8 cellular contexts compared by ENCODE assay signal in the genomic region with DNA sequence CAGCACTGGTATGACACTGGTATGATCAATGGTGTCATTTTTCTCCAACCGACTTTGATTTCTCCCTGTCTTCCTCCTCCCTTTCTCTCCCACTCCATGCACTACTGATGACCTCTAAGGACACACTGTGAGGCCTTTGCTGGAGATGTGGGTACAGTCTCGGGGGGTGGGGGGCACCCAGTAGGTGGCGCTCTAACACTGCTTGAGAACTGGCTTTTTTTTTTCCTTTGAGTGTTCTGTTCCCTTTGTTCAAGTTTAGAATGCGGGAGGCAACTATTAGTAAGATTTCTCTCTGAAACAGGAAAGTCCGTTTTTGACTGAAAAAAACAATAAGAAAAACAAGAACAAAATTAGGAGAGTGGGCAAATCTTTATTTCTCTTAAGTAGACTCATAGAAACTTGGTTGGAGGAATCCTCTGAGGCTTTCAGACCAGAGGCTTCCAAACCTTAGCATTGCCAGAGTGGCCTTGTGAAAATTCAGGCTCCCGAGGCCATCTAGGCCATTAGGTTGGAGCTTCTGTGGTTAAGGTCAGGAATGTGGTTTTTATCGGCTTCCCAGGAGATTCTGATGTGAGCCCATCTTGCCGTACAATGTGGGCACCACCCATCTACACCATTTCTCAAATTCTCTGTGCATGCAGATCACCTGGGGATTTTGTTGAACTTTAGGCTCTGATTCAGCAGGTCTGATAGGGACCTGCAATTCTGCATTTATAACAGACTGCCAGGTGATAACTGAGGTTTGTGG. TPM values are rescaled to one million over a fixed set of nuclear protein-coding genes. Genes with fewer than 3 reads are reported as not detected.
DNase-seq lines count a peak whose midpoint lies in the region; ATAC-seq, FAIRE-seq and TF ChIP-seq lines count a peak whose summit lies in the region.

No MANE protein-coding gene starts in this region.

- peaks cover 7% of the 10 kb centered on the region; the same call in 1 of the 3 replicates for H3K79me2 ChIP-seq in K562 (ENCODE audit: control insufficient read depth, insufficient read depth, low read length)

- H3K9me3 ChIP-seq in Panc1 (ENCODE audit: control insufficient read depth, insufficient read depth, low read depth, low read length) (no peaks in the 10 kb centered on the region), K562 (replicated peaks; ENCODE audit: control insufficient read depth, insufficient read depth, low read depth, low read length) (no peaks in the 10 kb centered on the region), right lobe of liver (no peaks in the 10 kb centered on the region)

- FAIRE-seq in K562 (lab: Jason Lieb, UNC), result peak; percentile 54

- H3K36me3 ChIP-seq in Panc1 (ENCODE audit: control insufficient read depth, insufficient read depth, low read length), result no peaks in the 10 kb centered on the region
- no peaks in the 10 kb centered on the region for H3K36me3 ChIP-seq in K562 (ENCODE audit: control insufficient read depth, insufficient read depth, low read length)
- no peaks in the 10 kb centered on the region for H3K36me3 ChIP-seq in right lobe of liver

- peaks cover 2% of the 10 kb centered on the region for H3K36me3 Mint-ChIP-seq in activated CD8-positive, alpha-beta memory T cell treated with anti-CD3 and anti-CD28 coated beads, Interleukin-2, amount 10 ng/mL, durations not matched to agents 7 days and 5 days

- peak; percentile 57 for ATAC-seq in activated CD8-positive, alpha-beta memory T cell treated with anti-CD3 and anti-CD28 coated beads, Interleukin-2, amount 10 ng/mL, durations not matched to agents 7 days and 5 days
- ATAC-seq in HG02759 (IDR thresholded peaks at IDR 0.05; ENCODE audit: unreplicated experiment), result peak; percentile 70
- peak; percentile 78 for ATAC-seq in Panc1
- peak; percentile 96 for ATAC-seq in K562
- ATAC-seq in right lobe of liver, result peak; percentile 65 to 76 (median 68)

- H3K27me3 ChIP-seq in Panc1 (ENCODE audit: control insufficient read depth, insufficient read depth, low read length) (no peaks in the 10 kb centered on the region), K562 (ENCODE audit: control insufficient read depth in 2 of 2, insufficient read depth in 2 of 2, low read length in 2 of 2) (no peaks in the 10 kb centered on the region), right lobe of liver (no peaks in the 10 kb centered on the region)

- H3K27ac Mint-ChIP-seq in activated CD8-positive, alpha-beta memory T cell treated with anti-CD3 and anti-CD28 coated beads, Interleukin-2, amount 10 ng/mL, durations not matched to agents 7 days and 5 days, result no peak overlapping the region

- POLR2A ChIA-PET in Panc1 (lab: Charles Lee), result no interaction called here
- POLR2A ChIA-PET in K562 (lab: Yijun Ruan, JAX), result no interaction called here

- 29% methylated on average over 7 of the region's 8 CpGs for WGBS in K562 (ENCODE audit: insufficient coverage, low coverage, missing lambda C conversion rate)
- 70% methylated on average over 7 of the region's 8 CpGs for WGBS in right lobe of liver (ENCODE audit: insufficient coverage, low coverage, low lambda C conversion rate, missing lambda C conversion rate)

- TF ChIP-seq RAD21 in K562 (CRISPR knock-in tag; conservative IDR thresholded peaks at IDR 0.05 in 1 of 2, IDR thresholded peaks at IDR 0.05 in 1 of 2), result peak; percentile 50 to 60; a peak in 3 of 4 replicates

- BruUV-seq in Panc1 (replicated peaks; lab: Mats Ljungman, UMichigan) (no TSS peak), K562 (replicated peaks; lab: Mats Ljungman, UMichigan) (no TSS peak)

- H3K9me3 Mint-ChIP-seq in activated CD8-positive, alpha-beta memory T cell treated with anti-CD3 and anti-CD28 coated beads, Interleukin-2, amount 10 ng/mL, durations not matched to agents 7 days and 5 days (ENCODE audit: low read depth), result no peaks in the 10 kb centered on the region

- peak; percentile 48 for DNase-seq in activated CD8-positive, alpha-beta memory T cell treated with anti-CD3 and anti-CD28 coated beads, Interleukin-2, amount 10 ng/mL, durations not matched to agents 7 days and 5 days
- no peak for DNase-seq in activated CD8-positive, alpha-beta memory T cell treated with anti-CD3 and anti-CD28 coated beads for 24 hours
- DNase-seq in Panc1 (ENCODE audit: low read depth, low spot score), result peak; percentile 8
- DNase-seq in K562 (ENCODE audit: extremely low read depth in 1 of 4, low spot score in 3 of 4), result peak; percentile 75 to 84 (median 82)
- DNase-seq in right lobe of liver, result no peak
- no peak for DNase-seq in mesenteric fat pad (ENCODE audit: low spot score)
- no peak for DNase-seq in kidney glomerular epithelial cell (lab: John Stamatoyannopoulos, UW)

- no peaks in the 10 kb centered on the region for H3K4me1 Mint-ChIP-seq in activated CD8-positive, alpha-beta memory T cell treated with anti-CD3 and anti-CD28 coated beads, Interleukin-2, amount 10 ng/mL, durations not matched to agents 7 days and 5 days

- H3K4me3 ChIP-seq in Panc1 (ENCODE audit: low read depth in 2 of 2, low read length in 2 of 2), result no peak overlapping the region
- H3K4me3 ChIP-seq in K562, result no peak overlapping the region
- no peak overlapping the region for H3K4me3 ChIP-seq in right lobe of liver

- in situ Hi-C loops in Panc1 (cut with HindIII; ENCODE audit: low pct_unique_long_range_greater_than_20kb, low sequenced_read_pairs), result no loop called here
- in situ Hi-C loops in K562 (cut with MboI), result loop anchor here (10.0 kb wide), 1 partner anchor 323 kb away; a partner anchor contains a TSS

- no peaks in the 10 kb centered on the region for H3K9me1 ChIP-seq in K562 (ENCODE audit: control insufficient read depth, insufficient read depth, low read length)

- TF ChIP-seq POLR2A in K562 (conservative IDR thresholded peaks at IDR 0.05) (no peak), right lobe of liver (IDR thresholded peaks at IDR 0.05) (no peak)

- no peak overlapping the region for H3K4me2 ChIP-seq in K562 (ENCODE audit: insufficient read depth, low read length)

- TF ChIP-seq CTCF in Panc1 (IDR thresholded peaks at IDR 0.05) (peak; percentile 95), K562 (IDR thresholded peaks at IDR 0.05 in 2 of 3, conservative IDR thresholded peaks at IDR 0.05 in 1 of 3; ENCODE audit: insufficient read depth in 2 of 3, low read depth in 1 of 3, low read length in 3 of 3) (peak; percentile 77 to 91 (median 79)), right lobe of liver (IDR thresholded peaks at IDR 0.05) (peak; percentile 20 to 66 (median 52))

- peaks cover 6% of the 10 kb centered on the region; the same call in 1 of the 2 replicates for H4K20me1 ChIP-seq in K562 (replicated peaks; ENCODE audit: control insufficient read depth, insufficient read depth, low read length)

- H3K27me3 Mint-ChIP-seq in activated CD8-positive, alpha-beta memory T cell treated with anti-CD3 and anti-CD28 coated beads, Interleukin-2, amount 10 ng/mL, durations not matched to agents 7 days and 5 days, result no peaks in the 10 kb centered on the region

- H3K4me1 ChIP-seq in Panc1 (ENCODE audit: control insufficient read depth, insufficient read depth, low read length) (no peaks in the 10 kb centered on the region), K562 (replicated peaks in 1 of 2; ENCODE audit: control insufficient read depth in 2 of 2, insufficient read depth in 2 of 2, low read length in 2 of 2) (no peaks in the 10 kb centered on the region; a peak in 1 of 5 replicates), right lobe of liver (no peaks in the 10 kb centered on the region)

- no peak overlapping the region for H3K27ac ChIP-seq in Panc1 (ENCODE audit: low read length)
- no peak overlapping the region for H3K27ac ChIP-seq in K562 (ENCODE audit: extremely low read depth, low read depth, low read length)
- H3K27ac ChIP-seq in right lobe of liver, result no peak overlapping the region

- intact Hi-C loops in Panc1 (cut with micrococcal nuclease; ENCODE audit: unreplicated experiment), result loop anchor here (5.0 to 10.0 kb wide), 2 partner anchors 277 to 330 kb away; no protein-coding TSS in a partner anchor
- intact Hi-C loops in K562 (cut with micrococcal nuclease), result loop anchor here (1.0 to 10.0 kb wide), 4 partner anchors 153 to 333 kb away; a partner anchor contains a TSS
- intact Hi-C loops in right lobe of liver (cut with DNase I), result no loop called here

- TF ChIP-seq EP300 in K562 (IDR thresholded peaks at IDR 0.05; ENCODE audit: low read length), result no peak

- H2AFZ ChIP-seq in K562 (ENCODE audit: low read depth, low read length), result no peak overlapping the region

- no peak overlapping the region for H3K9ac ChIP-seq in K562 (ENCODE audit: insufficient read depth in 1 of 2, low read depth in 2 of 2, low read length in 2 of 2)

- CTCF ChIA-PET in activated CD8-positive, alpha-beta memory T cell treated with anti-CD3 and anti-CD28 coated beads, Interleukin-2, amount 10 ng/mL, durations not matched to agents 7 days and 5 days (lab: Charles Lee), result interaction anchor here (0.9 to 1.5 kb wide), 4 partner anchors 7 to 332 kb away, joined by 3 to 4 read pairs (median 4); no protein-coding TSS in a partner anchor
- CTCF ChIA-PET in Panc1 (lab: Charles Lee) (no interaction called here), K562 (lab: Yijun Ruan, JAX; ENCODE audit: low intra/inter-chr PET ratio) (interaction anchor here (0.6 to 1.6 kb wide), 4 partner anchors 86 to 335 kb away, joined by 3 to 5 read pairs (median 4); no protein-coding TSS in a partner anchor)

- no peak overlapping the region for H3K4me3 Mint-ChIP-seq in activated CD8-positive, alpha-beta memory T cell treated with anti-CD3 and anti-CD28 coated beads, Interleukin-2, amount 10 ng/mL, durations not matched to agents 7 days and 5 days

RNA-seq across cellular contexts. Expression of a gene that starts 43.2 kb away (rescaled TPM):
- 10 to 100 TPM in 1 of 2 experiments, 1 to 10 TPM in 1; 9.4 to 13.0 TPM for total RNA-seq in activated CD8-positive, alpha-beta memory T cell treated with anti-CD3 and anti-CD28 coated beads, Interleukin-2, amount 10 ng/mL, durations not matched to agents 7 days and 5 days
- total RNA-seq in Panc1 (2021; ENCODE audit: unreplicated experiment), result 59.3 TPM
- 29.5 TPM for polyA plus RNA-seq in Panc1 (2012; ENCODE audit: insufficient read length)
- total RNA-seq in K562 (2011; cell fraction: chromatin; rRNA removed; ENCODE audit: low replicate concordance), result 13.4 and 15.1 TPM in 2 replicates
- total RNA-seq in K562 (2011; cell fraction: nucleolus; rRNA removed), result 15.2 and 16.2 TPM in 2 replicates
- 14.7 and 17.5 TPM in 2 replicates for total RNA-seq in K562 (2011; cell fraction: nucleoplasm; rRNA removed)
- 10.4 and 12.8 TPM in 2 replicates for total RNA-seq in K562 (2014; rRNA removed)
- 13.9 and 15.2 TPM in 2 replicates for total RNA-seq in K562 (2014; rRNA removed; fragmentation: Illumina TruSeq; extraction: Trizol)
- 14.4 and 14.8 TPM in 2 replicates for total RNA-seq in K562 (2015; rRNA removed; fragmentation: Illumina TruSeq; extraction: Trizol)
- total RNA-seq in K562 (2021), result 12.7 and 13.3 TPM in 2 replicates
- polyA plus RNA-seq in K562 (2011; rRNA removed), result 6.3 and 9.5 TPM in 2 replicates
- polyA plus RNA-seq in K562 (2011; cell fraction: cytosol; rRNA removed), result 4.8 and 6.2 TPM in 2 replicates
- polyA plus RNA-seq in K562 (2011; cell fraction: nucleus; rRNA removed), result 2.8 and 3.4 TPM in 2 replicates
- 7.8 and 10.1 TPM in 2 replicates for polyA plus RNA-seq in K562 (2012)
- polyA plus RNA-seq in K562 (2014; fragmentation: Illumina TruSeq; extraction: Trizol), result 9.9 and 10.1 TPM in 2 replicates
- 1 to 10 TPM; 1.9 to 2.7 TPM for polyA plus RNA-seq in K562 (2014; fragmentation: Nextera tagmentation; extraction: Ambion mirVana)
- 6.5 and 8.4 TPM in 2 replicates for polyA plus RNA-seq in K562 (2014; rRNA removed)
- polyA minus RNA-seq in K562 (2011; rRNA and poly(A)+ RNA removed), result 18.7 and 23.2 TPM in 2 replicates
- polyA minus RNA-seq in K562 (2011; cell fraction: cytosol; rRNA and poly(A)+ RNA removed), result 7.0 and 11.6 TPM in 2 replicates
- polyA minus RNA-seq in K562 (2011; cell fraction: nucleus; rRNA and poly(A)+ RNA removed), result 6.6 and 8.7 TPM in 2 replicates
- 10 to 100 TPM in 5 of 6 experiments, 1 to 10 TPM in 1; 9.3 to 20.4 (median 13.7) TPM for total RNA-seq in right lobe of liver
- 30.5 TPM for total RNA-seq in mesenteric fat pad

Comparison
In these comparisons a context has a peak if more than half of its experiments do, and no peak if none do; other contexts are left out.
1. DNase-seq: peak in activated CD8-positive, alpha-beta memory T cell treated with anti-CD3 and anti-CD28 coated beads, Interleukin-2, amount 10 ng/mL, durations not matched to agents 7 days and 5 days (single experiment), Panc1 (single experiment) and K562 (4 of 4); none in activated CD8-positive, alpha-beta memory T cell treated with anti-CD3 and anti-CD28 coated beads for 24 hours (single experiment), right lobe of liver (0 of 3), mesenteric fat pad (single experiment) and kidney glomerular epithelial cell (single experiment).
2. intact Hi-C loops: an anchor here in Panc1 (5.0 to 10.0 kb wide) and K562 (1.0 to 10.0 kb wide); none called in right lobe of liver.
3. Peak in every context shown above with its lines, with median percentiles within 50 percentile points of each other: ATAC-seq and CTCF ChIP-seq.